9 cellular contexts compared by ENCODE assay signal in the genomic region with DNA sequence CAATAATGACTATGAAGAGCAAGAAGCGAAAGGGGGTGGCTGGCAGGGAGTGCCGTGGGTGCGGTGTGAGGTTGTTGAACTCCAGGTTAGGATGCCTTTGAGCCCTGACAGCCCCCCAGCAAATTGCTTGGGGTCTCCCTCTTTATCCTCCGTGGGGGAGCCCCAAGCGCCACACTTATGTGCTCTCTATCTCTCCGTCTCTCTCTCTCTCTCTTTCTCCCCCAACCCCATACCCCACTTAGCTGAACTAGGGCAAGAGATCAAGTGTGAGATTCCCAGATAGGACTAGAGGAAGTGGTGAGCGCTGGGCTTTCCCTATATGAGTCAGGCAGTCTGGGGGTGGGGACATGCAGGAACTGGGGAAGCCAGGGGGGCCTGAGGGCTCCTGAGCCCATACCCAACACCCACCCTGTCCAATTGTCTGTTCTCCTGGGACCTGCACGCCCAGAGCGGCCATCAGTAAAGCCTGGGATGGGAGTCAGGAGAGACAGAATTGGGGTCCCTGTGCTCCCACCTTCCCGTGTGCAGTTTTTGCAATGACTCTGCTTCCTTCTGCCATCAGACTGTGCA. TPM values are rescaled to one million over a fixed set of nuclear protein-coding genes. Genes with fewer than 3 reads are reported as not detected.
DNase-seq lines count a peak whose midpoint lies in the region; ATAC-seq, FAIRE-seq and TF ChIP-seq lines count a peak whose summit lies in the region.
"Had no signal": no experiment of that assay in that cellular context is flagged by ENCODE, and none has a peak within 500 bp of the region (broad histone marks: within the 10 kb centered on the region; RNA-seq: fewer than 3 reads in every experiment).

No MANE protein-coding gene starts in this region.

- POLR2A ChIA-PET in AG04450 (lab: Yijun Ruan, JAX), result interaction anchor here (0.8 kb wide), 1 partner anchor 9 kb away, joined by 5 read pairs; no protein-coding TSS in a partner anchor

- H3K36me3 Mint-ChIP-seq in astrocyte (ENCODE audit: low read depth, unreplicated experiment), result peaks cover 19% of the 10 kb centered on the region

- H3K9me3 Mint-ChIP-seq in astrocyte (ENCODE audit: unreplicated experiment), result peaks cover 7% of the 10 kb centered on the region

- H3K27ac ChIP-seq in AG04450 (ENCODE audit: low read depth, low read length) (peak overlapping the region; percentile 61), astrocyte (ENCODE audit: low read depth, low read length) (peak overlapping the region; percentile 43)

- H3K4me2 ChIP-seq in astrocyte (ENCODE audit: low read length), result peak overlapping the region; percentile 76

- H3K9me3 ChIP-seq in AG04450 (ENCODE audit: control insufficient read depth, insufficient read depth, low read length) (no peaks in the 10 kb centered on the region; the same call in 1 of the 2 replicates), astrocyte (ENCODE audit: insufficient read depth, low read depth, low read length) (no peaks in the 10 kb centered on the region)

- no peak for FAIRE-seq in astrocyte (lab: Jason Lieb, UNC)
- FAIRE-seq: G401.6 had no signal

- no peak overlapping the region for H3K4me3 ChIP-seq in AG04450 (ENCODE audit: low read depth, low read length)
- no peak overlapping the region for H3K4me3 ChIP-seq in astrocyte (ENCODE audit: insufficient read depth, low read depth, low read length)

- CTCF ChIA-PET in AG04450 (lab: Charles Lee), result interaction anchor here (1.1 to 5.0 kb wide), 3 partner anchors 9 to 94 kb away, joined by 5 to 30 read pairs (median 6); no protein-coding TSS in a partner anchor

- no peak overlapping the region for H2AFZ ChIP-seq in astrocyte (ENCODE audit: low read depth, low read length)

- peak overlapping the region; percentile 42 for H3K27ac Mint-ChIP-seq in astrocyte (ENCODE audit: unreplicated experiment)

- TF ChIP-seq CTCF in AG04450 (IDR thresholded peaks at IDR 0.05; ENCODE audit: low read depth, low read length) (no peak), astrocyte (IDR thresholded peaks at IDR 0.05; ENCODE audit: insufficient read depth, low read depth, low read length) (no peak)

- H3K4me1 ChIP-seq in astrocyte (ENCODE audit: insufficient read depth, low read length), result peaks cover 43% of the 10 kb centered on the region

- H3K4me3 Mint-ChIP-seq in astrocyte (ENCODE audit: unreplicated experiment), result peak overlapping the region; percentile 30

- H4K20me1 ChIP-seq in astrocyte (ENCODE audit: insufficient read depth, low read length), result peaks cover 63% of the 10 kb centered on the region

- no peaks in the 10 kb centered on the region for H3K36me3 ChIP-seq in astrocyte (ENCODE audit: insufficient read depth, low read length)

- no peaks in the 10 kb centered on the region for H3K27me3 ChIP-seq in AG04450 (ENCODE audit: control insufficient read depth, insufficient read depth, low read length)
- no peaks in the 10 kb centered on the region for H3K27me3 ChIP-seq in astrocyte (ENCODE audit: insufficient read depth, low read length)

- no peaks in the 10 kb centered on the region for H3K27me3 Mint-ChIP-seq in astrocyte (ENCODE audit: low read depth, unreplicated experiment)

- no peak for ATAC-seq in GM18867 (IDR thresholded peaks at IDR 0.05; ENCODE audit: unreplicated experiment)

- peaks cover 70% of the 10 kb centered on the region for H3K79me2 ChIP-seq in astrocyte (ENCODE audit: insufficient read depth, low read length)

- H3K4me1 Mint-ChIP-seq in astrocyte (ENCODE audit: low read depth, unreplicated experiment), result peaks cover 26% of the 10 kb centered on the region

- DNase-seq in AG04450 (ENCODE audit: low read depth, low spot score) (no peak), H4 (ENCODE audit: low spot score) (peak; percentile 73), T follicular helper cell (ENCODE audit: low read depth) (peak; percentile 52), astrocyte (ENCODE audit: low read depth) (peak; percentile 74), mucosa of gallbladder (ENCODE audit: low spot score) (peak; percentile 57), NCI-H2081 (lab: John Stamatoyannopoulos, UW) (no peak), NCI-H1417 (lab: John Stamatoyannopoulos, UW) (no peak)

- H3K9ac ChIP-seq in astrocyte (ENCODE audit: low read length), result peak overlapping the region; percentile 17

RNA-seq across cellular contexts. Expression of a gene that starts 7.8 kb away (rescaled TPM):
- polyA plus RNA-seq in AG04450 (2011; rRNA removed), result 30.4 and 35.7 TPM in 2 replicates
- polyA minus RNA-seq in AG04450 (2011; rRNA and poly(A)+ RNA removed), result 13.2 and 14.1 TPM in 2 replicates
- 30.8 and 33.5 TPM in 2 replicates for total RNA-seq in H4 (2014; rRNA removed; shearing (Covaris generic))
- total RNA-seq in astrocyte, result 26.0 and 27.2 TPM in 2 replicates
- total RNA-seq in mucosa of gallbladder, result 108 TPM

RNA-seq across cellular contexts. Expression of a gene that starts 20.8 kb away (rescaled TPM):
- not detected in 2 replicates for polyA plus RNA-seq in AG04450 (2011; rRNA removed)
- 3.0 TPM in 1 of 2 replicates, not detected in the other for polyA minus RNA-seq in AG04450 (2011; rRNA and poly(A)+ RNA removed)
- 0.15 and 0.43 TPM in 2 replicates for total RNA-seq in H4 (2014; rRNA removed; shearing (Covaris generic))
- total RNA-seq in astrocyte, result not detected in 2 replicates
- total RNA-seq in mucosa of gallbladder, result 5.3 TPM

RNA-seq across cellular contexts. Expression of a gene that starts 39.1 kb away (rescaled TPM):
- polyA plus RNA-seq in AG04450 (2011; rRNA removed), result not detected in 2 replicates
- polyA minus RNA-seq in AG04450 (2011; rRNA and poly(A)+ RNA removed), result not detected in 2 replicates
- not detected in 2 replicates for total RNA-seq in H4 (2014; rRNA removed; shearing (Covaris generic))
- not detected in 2 replicates for total RNA-seq in astrocyte
- 1.8 TPM for total RNA-seq in mucosa of gallbladder

RNA-seq across cellular contexts. Expression of a gene that starts 58.5 kb away (rescaled TPM):
- not detected in 2 replicates for polyA plus RNA-seq in AG04450 (2011; rRNA removed)
- not detected in 2 replicates for polyA minus RNA-seq in AG04450 (2011; rRNA and poly(A)+ RNA removed)
- not detected in 2 replicates for total RNA-seq in H4 (2014; rRNA removed; shearing (Covaris generic))
- not detected in 2 replicates for total RNA-seq in astrocyte
- 0.35 TPM for total RNA-seq in mucosa of gallbladder

Comparison
In these comparisons a context has a peak if more than half of its experiments do, and no peak if none do; other contexts are left out.
1. DNase-seq: peak in H4 (single experiment), T follicular helper cell (single experiment), astrocyte (single experiment) and mucosa of gallbladder (single experiment); none in AG04450 (single experiment), NCI-H2081 (0 of 2) and NCI-H1417 (0 of 3).